ENCODE assay signal across 19 cellular contexts in genomic region chr19:50175924-50176323, GRCh38. TPM values are rescaled to one million over a fixed set of nuclear protein-coding genes. Genes with fewer than 3 reads are reported as not detected.
DNase-seq lines count a peak whose midpoint lies in the region; ATAC-seq and TF ChIP-seq lines count a peak whose summit lies in the region.
"Had no signal": no experiment of that assay in that cellular context is flagged by ENCODE, and none has a peak within 500 bp of the region (broad histone marks: within the 10 kb centered on the region; RNA-seq: fewer than 3 reads in every experiment).

No MANE protein-coding gene starts in this region.

- no peak overlapping the region for H3K4me2 ChIP-seq in HCT116 (ENCODE audit: low read length)

- ATAC-seq in HCT116 (no peak), WTC11 (no peak), HG02885 (IDR thresholded peaks at IDR 0.05; ENCODE audit: poor library complexity, unreplicated experiment) (no peak)
- no peak for ATAC-seq in stimulated activated naive B cell treated with anti-CD40 and anti-IgM and Interleukin-4, amounts not matched to agents 10 μg/mL and 1 μg/mL and 100 μg/mL, for 72 hours (replicated peaks)
- ATAC-seq: CD8-positive, alpha-beta T cell had no signal

- H3K27ac Mint-ChIP-seq in WTC11, result no peak overlapping the region
- no peak overlapping the region for H3K27ac Mint-ChIP-seq in stimulated activated naive B cell treated with anti-CD40 and anti-IgM and Interleukin-4, amounts not matched to agents 10 μg/mL and 1 μg/mL and 100 μg/mL, for 72 hours
- H3K27ac Mint-ChIP-seq: CD8-positive, alpha-beta T cell; HFFc6 had no signal

- TF ChIP-seq CTCF in A673 (conservative IDR thresholded peaks at IDR 0.05; ENCODE audit: low read depth, low read length) (no peak), HCT116 (IDR thresholded peaks at IDR 0.05 in 2 of 3, conservative IDR thresholded peaks at IDR 0.05 in 1 of 3; ENCODE audit: borderline replicate concordance in 1 of 3, insufficient read depth in 1 of 3, low read depth in 2 of 3, low read length in 2 of 3) (no peak), WTC11 (IDR thresholded peaks at IDR 0.05) (no peak), testis (IDR thresholded peaks at IDR 0.05) (no peak)

- H3K27ac ChIP-seq in A673 (ENCODE audit: low read depth, low read length, poor library complexity, severe bottlenecking) (no peak overlapping the region), HCT116 (ENCODE audit: low read depth, low read length) (no peak overlapping the region), testis (no peak overlapping the region)
- H3K27ac ChIP-seq: HL-60 had no signal

- DNase-seq in A673 (ENCODE audit: low spot score) (peak; percentile 13), HCT116 (ENCODE audit: low read depth, low spot score) (no peak), WTC11 (ENCODE audit: low spot score) (no peak), testis (no peak), T-helper 1 cell (no peak)
- no peak for DNase-seq in stimulated activated naive B cell treated with anti-CD40 and anti-IgM and Interleukin-4, amounts not matched to agents 10 μg/mL and 1 μg/mL and 100 μg/mL, for 72 hours
- DNase-seq: CD8-positive, alpha-beta T cell; COR-L47; DMS153; DND-41; GDM1; GOT3; HFFc6; KG1 had no signal

- no peak for TF ChIP-seq RAD21 in HCT116 (IDR thresholded peaks at IDR 0.05; ENCODE audit: low read depth)

- WGBS in testis, 2 donors, result 65 to 72% methylated on average over 10 of the region's 10 CpGs

- no peaks in the 10 kb centered on the region for H3K36me3 Mint-ChIP-seq in WTC11
- H3K36me3 Mint-ChIP-seq in stimulated activated naive B cell treated with anti-CD40 and anti-IgM and Interleukin-4, amounts not matched to agents 10 μg/mL and 1 μg/mL and 100 μg/mL, for 72 hours, result no peaks in the 10 kb centered on the region
- H3K36me3 Mint-ChIP-seq: CD14-positive monocyte; CD8-positive, alpha-beta T cell had no signal

- TF ChIP-seq POLR2A in HCT116 (IDR thresholded peaks at IDR 0.05; ENCODE audit: borderline replicate concordance, extremely low read depth, insufficient read depth, insufficient read length) (no peak), testis (IDR thresholded peaks at IDR 0.05) (no peak)

- H3K9me3 ChIP-seq in A673 (ENCODE audit: low read depth, low read length, poor library complexity, severe bottlenecking) (no peaks in the 10 kb centered on the region), HCT116 (ENCODE audit: control insufficient read depth in 1 of 2, insufficient read depth in 1 of 2, low read depth in 1 of 2, low read length in 2 of 2) (no peaks in the 10 kb centered on the region), testis (no peaks in the 10 kb centered on the region)
- H3K9me3 ChIP-seq: HAP-1 had no signal

- no peak overlapping the region for H3K4me3 ChIP-seq in A673 (ENCODE audit: low read depth, low read length, poor library complexity, severe bottlenecking)
- H3K4me3 ChIP-seq in HCT116 (replicated peaks in 1 of 2; ENCODE audit: low read depth in 1 of 2, low read length in 2 of 2), result no peak overlapping the region
- H3K4me3 ChIP-seq in testis, result peak overlapping the region; percentile 20 to 34
- H3K4me3 ChIP-seq: HAP-1 had no signal

- RAD21 ChIA-PET in HCT116 (lab: Charles Lee; ENCODE audit: low non-redundant PET in 1 of 2, low total read pairs in 2 of 2, uncharacterized antibody in 2 of 2, unreplicated experiment in 2 of 2), result no interaction called here

- H4K20me1 ChIP-seq in HCT116 (ENCODE audit: insufficient read depth), result no peaks in the 10 kb centered on the region

- no peak overlapping the region for H2AFZ ChIP-seq in HCT116 (ENCODE audit: low read depth, low read length, poor library complexity, severe bottlenecking)

- H3K79me2 ChIP-seq in HCT116 (ENCODE audit: insufficient read depth, low read length), result no peaks in the 10 kb centered on the region

- no peak overlapping the region for H3K9ac ChIP-seq in HCT116 (ENCODE audit: low read length)

- intact Hi-C loops in A673 (cut with micrococcal nuclease; ENCODE audit: unreplicated experiment) (no loop called here), HCT116 (cut with micrococcal nuclease) (no loop called here), testis (cut with DNase I; ENCODE audit: low total_unique reads) (no loop called here)

- no peaks in the 10 kb centered on the region for H3K4me1 ChIP-seq in A673 (ENCODE audit: insufficient read depth, low read length, poor library complexity, severe bottlenecking)
- peaks cover 0 to 7% of the 10 kb centered on the region in 2 experiments; a peak in 1 of 4 replicates for H3K4me1 ChIP-seq in HCT116 (ENCODE audit: control insufficient read depth in 1 of 2, insufficient read depth in 2 of 2, low read length in 2 of 2)
- H3K4me1 ChIP-seq in testis, result no peaks in the 10 kb centered on the region
- H3K4me1 ChIP-seq: HAP-1 had no signal

- no TSS peak for BruUV-seq in A673 (replicated peaks; lab: Mats Ljungman, UMichigan)
- BruUV-seq in HCT116 (replicated peaks; lab: Mats Ljungman, UMichigan), result no TSS peak

- no peaks in the 10 kb centered on the region for H3K9me2 ChIP-seq in HCT116 (ENCODE audit: insufficient read depth)

- POLR2A ChIA-PET in A673 (lab: Charles Lee; ENCODE audit: low non-redundant PET) (no interaction called here), HCT116 (lab: Charles Lee) (no interaction called here), WTC11 (lab: Charles Lee) (no interaction called here)

- H3K9me3 Mint-ChIP-seq in WTC11, result peaks cover 18% of the 10 kb centered on the region
- H3K9me3 Mint-ChIP-seq in stimulated activated naive B cell treated with anti-CD40 and anti-IgM and Interleukin-4, amounts not matched to agents 10 μg/mL and 1 μg/mL and 100 μg/mL, for 72 hours, result peaks cover 0 to 2% of the 10 kb centered on the region in 2 donors
- H3K9me3 Mint-ChIP-seq: CD8-positive, alpha-beta T cell had no signal

- no peak overlapping the region for H3K4me3 Mint-ChIP-seq in WTC11
- no peak overlapping the region for H3K4me3 Mint-ChIP-seq in stimulated activated naive B cell treated with anti-CD40 and anti-IgM and Interleukin-4, amounts not matched to agents 10 μg/mL and 1 μg/mL and 100 μg/mL, for 72 hours
- H3K4me3 Mint-ChIP-seq: CD14-positive monocyte; CD8-positive, alpha-beta T cell; HFFc6 had no signal

- H3K36me3 ChIP-seq in A673 (ENCODE audit: insufficient read depth, low read length, poor library complexity, severe bottlenecking) (no peaks in the 10 kb centered on the region), HCT116 (ENCODE audit: control insufficient read depth in 1 of 2, insufficient read depth in 2 of 2, low read length in 2 of 2) (no peaks in the 10 kb centered on the region), testis (ENCODE audit: low read depth, missing control alignments) (no peaks in the 10 kb centered on the region)
- H3K36me3 ChIP-seq: HAP-1 had no signal

- H3K4me1 Mint-ChIP-seq in WTC11, result no peaks in the 10 kb centered on the region; the same call in 1 of the 2 replicates
- no peaks in the 10 kb centered on the region for H3K4me1 Mint-ChIP-seq in stimulated activated naive B cell treated with anti-CD40 and anti-IgM and Interleukin-4, amounts not matched to agents 10 μg/mL and 1 μg/mL and 100 μg/mL, for 72 hours
- H3K4me1 Mint-ChIP-seq: CD14-positive monocyte had no signal

- peaks cover 8% of the 10 kb centered on the region for H3K27me3 Mint-ChIP-seq in WTC11 (ENCODE audit: low read depth)
- peaks cover 16 to 22% of the 10 kb centered on the region in 2 donors for H3K27me3 Mint-ChIP-seq in stimulated activated naive B cell treated with anti-CD40 and anti-IgM and Interleukin-4, amounts not matched to agents 10 μg/mL and 1 μg/mL and 100 μg/mL, for 72 hours

- H3K27me3 ChIP-seq in A673 (replicated peaks; ENCODE audit: insufficient read depth, low read depth, low read length, poor library complexity), result no peaks in the 10 kb centered on the region
- no peaks in the 10 kb centered on the region for H3K27me3 ChIP-seq in HCT116 (ENCODE audit: insufficient read depth, low read length)
- no peaks in the 10 kb centered on the region for H3K27me3 ChIP-seq in testis

- CTCF ChIA-PET in A673 (lab: Charles Lee), result no interaction called here
- CTCF ChIA-PET in HCT116 (lab: Charles Lee), result no interaction called here
- CTCF ChIA-PET in WTC11 (lab: Charles Lee), result no interaction called here

TF ChIP-seq in HCT116, 20 proteins besides CTCF, POLR2A, EP300 and RAD21:
- TF ChIP-seq CBX3 (IDR thresholded peaks at IDR 0.05; ENCODE audit: low read depth), result peak; percentile 42; the same call in 1 of the 2 replicates
- no peak for TF ChIP-seq POLR2AphosphoS5 (IDR thresholded peaks at IDR 0.05; ENCODE audit: low read depth, low read length)

TF ChIP-seq in WTC11, 78 proteins besides CTCF, POLR2A, EP300 and RAD21:
- TF ChIP-seq, protein P1, sequence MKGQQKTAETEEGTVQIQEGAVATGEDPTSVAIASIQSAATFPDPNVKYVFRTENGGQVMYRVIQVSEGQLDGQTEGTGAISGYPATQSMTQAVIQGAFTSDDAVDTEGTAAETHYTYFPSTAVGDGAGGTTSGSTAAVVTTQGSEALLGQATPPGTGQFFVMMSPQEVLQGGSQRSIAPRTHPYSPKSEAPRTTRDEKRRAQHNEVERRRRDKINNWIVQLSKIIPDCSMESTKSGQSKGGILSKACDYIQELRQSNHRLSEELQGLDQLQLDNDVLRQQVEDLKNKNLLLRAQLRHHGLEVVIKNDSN (CRISPR knock-in tag; IDR thresholded peaks at IDR 0.05), result peak; percentile 47; the same call in 1 of the 2 replicates
- TF ChIP-seq USF2 (CRISPR knock-in tag; IDR thresholded peaks at IDR 0.05), result peak; percentile 57
- no peak for TF ChIP-seq MXD4 (CRISPR knock-in tag; IDR thresholded peaks at IDR 0.05; ENCODE audit: borderline replicate concordance)
- TF ChIP-seq JAZF1 (CRISPR knock-in tag; IDR thresholded peaks at IDR 0.05), result no peak

RNA-seq across cellular contexts. Expression of gene IZUMO2, which starts 12.8 kb away (rescaled TPM):
- total RNA-seq in A673 (2021) (not detected in 2 replicates), HCT116 (2021; ENCODE audit: unreplicated experiment) (not detected), WTC11 (2021) (1.0 to 3.5 TPM (median 2.4 TPM) in 3 replicates), testis (10 to 100 TPM; 18.0 to 37.3 TPM)
- not detected in 2 replicates for polyA plus RNA-seq in HCT116 (2012)
- polyA plus RNA-seq in testis (ENCODE audit: insufficient read depth, low read depth, low replicate concordance), result 56.1 TPM
- total RNA-seq: CD8-positive, alpha-beta T cell; HFFc6 had no signal
- polyA plus RNA-seq: BJ, CD14-positive monocyte had no signal

RNA-seq across cellular contexts. Expression of gene MYH14, which starts 27.5 kb away (rescaled TPM):
- 0.84 and 1.4 TPM in 2 replicates for total RNA-seq in A673 (2021)
- total RNA-seq in HCT116 (2021; ENCODE audit: unreplicated experiment), result 60.1 TPM
- 56.7 and 59.5 TPM in 2 replicates for polyA plus RNA-seq in HCT116 (2012)
- 25.8 to 33.5 TPM (median 31.2 TPM) in 3 replicates for total RNA-seq in WTC11 (2021)
- total RNA-seq in testis, result 1 to 10 TPM; 7.8 to 7.9 TPM
- polyA plus RNA-seq in testis (ENCODE audit: insufficient read depth, low read depth, low replicate concordance), result 6.0 TPM
- total RNA-seq: CD8-positive, alpha-beta T cell had no signal
- polyA plus RNA-seq: BJ, CD14-positive monocyte had no signal

Comparison
In these comparisons a context has a peak if more than half of its experiments do, and no peak if none do; other contexts are left out.
1. H3K4me3 ChIP-seq: peak in testis (2 of 2); none in A673 (single experiment) and HCT116 (0 of 2).